2 cellular contexts compared by ENCODE assay signal in genomic region chr10:79092292-79092896, GRCh38.
TF ChIP-seq lines count a peak whose summit lies in the region.

No MANE protein-coding gene starts in this region.

TF ChIP-seq in A549, 52 proteins besides CTCF, POLR2A, EP300 and RAD21 (continued from another document):
- TF ChIP-seq ZFP36 (IDR thresholded peaks at IDR 0.05; ENCODE audit: borderline replicate concordance, partially characterized antibody), result no peak
- no peak for TF ChIP-seq RFX5 (IDR thresholded peaks at IDR 0.05)
- TF ChIP-seq, protein P1, sequence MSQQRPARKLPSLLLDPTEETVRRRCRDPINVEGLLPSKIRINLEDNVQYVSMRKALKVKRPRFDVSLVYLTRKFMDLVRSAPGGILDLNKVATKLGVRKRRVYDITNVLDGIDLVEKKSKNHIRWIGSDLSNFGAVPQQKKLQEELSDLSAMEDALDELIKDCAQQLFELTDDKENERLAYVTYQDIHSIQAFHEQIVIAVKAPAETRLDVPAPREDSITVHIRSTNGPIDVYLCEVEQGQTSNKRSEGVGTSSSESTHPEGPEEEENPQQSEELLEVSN (IDR thresholded peaks at IDR 0.05; ENCODE audit: borderline replicate concordance, low read depth), result no peak
- no peak for TF ChIP-seq USF2 (IDR thresholded peaks at IDR 0.05)
- no peak for TF ChIP-seq JUN (IDR thresholded peaks at IDR 0.05)
- no peak for TF ChIP-seq RCOR1 (IDR thresholded peaks at IDR 0.05; ENCODE audit: low read depth, low read length)
- TF ChIP-seq ZSCAN20 (CRISPR knock-in tag; IDR thresholded peaks at IDR 0.05), result no peak
- no peak for TF ChIP-seq NPAS2 (CRISPR knock-in tag; IDR thresholded peaks at IDR 0.05; ENCODE audit: borderline replicate concordance)
- no peak for TF ChIP-seq TP53 (CRISPR knock-in tag; IDR thresholded peaks at IDR 0.05)

TF ChIP-seq in IMR-90, 13 proteins besides CTCF, POLR2A, EP300 and RAD21 (continued from another document):
- TF ChIP-seq RFX5 (IDR thresholded peaks at IDR 0.05; ENCODE audit: low read depth, low read length), result no peak
